In genomic region chr2:58155160-58155778, GRCh38 we compare ENCODE assay signal across 25 cellular contexts.
DNase-seq lines count a peak whose midpoint lies in the region; ATAC-seq and TF ChIP-seq lines count a peak whose summit lies in the region.
"Had no signal": no experiment of that assay in that cellular context is flagged by ENCODE, and none has a peak within 500 bp of the region (broad histone marks: within the 10 kb centered on the region; RNA-seq: fewer than 3 reads in every experiment).

No MANE protein-coding gene starts in this region.

- H3K4me1 Mint-ChIP-seq in endodermal cell: peaks cover 20% of the 10 kb centered on the region
- H3K4me1 Mint-ChIP-seq: activated naive CD8-positive, alpha-beta T cell treated with anti-CD3 and anti-CD28 coated beads, Interleukin-2, amount 50 U/mL, for 24 hours had no signal

- CTCF ChIA-PET in SK-N-SH (lab: Yijun Ruan, JAX): interaction anchor here (1.2 kb wide), 2 partner anchors 293 to 396 kb away, joined by 3 read pairs; no protein-coding TSS in a partner anchor

- H4K20me1 ChIP-seq in SK-N-SH (ENCODE audit: insufficient read depth): no peaks in the 10 kb centered on the region
- H4K20me1 ChIP-seq: BLaER1 had no signal

- peaks cover 0 to 6% of the 10 kb centered on the region in 2 experiments; a peak in 1 of 4 replicates for H3K4me1 ChIP-seq in SK-N-SH (ENCODE audit: control insufficient read depth in 1 of 2, insufficient read depth in 2 of 2, low read depth in 1 of 2, low read length in 1 of 2)
- no peaks in the 10 kb centered on the region for H3K4me1 ChIP-seq in endodermal cell (ENCODE audit: control insufficient read depth, insufficient read depth, low read length)
- H3K4me1 ChIP-seq: BLaER1, esophagus squamous epithelium had no signal

- H3K79me2 ChIP-seq in SK-N-SH (ENCODE audit: insufficient read depth): no peaks in the 10 kb centered on the region

- H3K27me3 ChIP-seq in SK-N-SH (ENCODE audit: insufficient read depth) (no peaks in the 10 kb centered on the region), endodermal cell (ENCODE audit: control insufficient read depth, insufficient read depth, low read length, poor library complexity, severe bottlenecking) (no peaks in the 10 kb centered on the region)
- H3K27me3 ChIP-seq: BLaER1, brain microvascular endothelial cell, esophagus squamous epithelium had no signal

- no peaks in the 10 kb centered on the region for H3K27me3 Mint-ChIP-seq in endodermal cell (ENCODE audit: insufficient read depth)
- H3K27me3 Mint-ChIP-seq: activated naive CD8-positive, alpha-beta T cell treated with anti-CD3 and anti-CD28 coated beads, Interleukin-2, amount 50 U/mL, for 24 hours; naive thymus-derived CD4-positive, alpha-beta T cell had no signal

- no peak for TF ChIP-seq RAD21 in SK-N-SH (IDR thresholded peaks at IDR 0.05; ENCODE audit: low read length)

- no peak for TF ChIP-seq CTCF in SK-N-SH (IDR thresholded peaks at IDR 0.05)
- TF ChIP-seq CTCF in endodermal cell (conservative IDR thresholded peaks at IDR 0.05): no peak

- POLR2A ChIA-PET in SK-N-SH (lab: Yijun Ruan, JAX): no interaction called here

- no peak overlapping the region for H3K4me2 ChIP-seq in SK-N-SH
- H3K4me2 ChIP-seq: BLaER1 had no signal

- H2AFZ ChIP-seq in SK-N-SH (ENCODE audit: low read depth): no peak overlapping the region
- H2AFZ ChIP-seq: GM23248 had no signal

- H3K27ac Mint-ChIP-seq in endodermal cell: no peak overlapping the region
- H3K27ac Mint-ChIP-seq: activated naive CD8-positive, alpha-beta T cell treated with anti-CD3 and anti-CD28 coated beads, Interleukin-2, amount 50 U/mL, for 24 hours had no signal

- H3K9me2 ChIP-seq in SK-N-SH: no peaks in the 10 kb centered on the region

- ATAC-seq in SK-N-SH treated with all-trans-retinoic acid at 6 μM for 48 hours (peak; percentile 36; the same call in 1 of the 3 replicates), HG02571 (IDR thresholded peaks at IDR 0.05; ENCODE audit: unreplicated experiment) (no peak), GM21786 (IDR thresholded peaks at IDR 0.05; ENCODE audit: unreplicated experiment) (no peak), HG03175 (IDR thresholded peaks at IDR 0.05; ENCODE audit: unreplicated experiment) (no peak)
- ATAC-seq: activated naive CD8-positive, alpha-beta T cell treated with anti-CD3 and anti-CD28 coated beads, Interleukin-2, amount 50 U/mL, for 24 hours; naive thymus-derived CD4-positive, alpha-beta T cell had no signal

- H3K27ac ChIP-seq in SK-N-SH (ENCODE audit: low read depth in 2 of 2, low read length in 1 of 2) (peak overlapping the region in 1 of 2 experiments; percentile 48; a peak in 1 of 4 replicates), endodermal cell (ENCODE audit: low read depth, low read length) (no peak overlapping the region)
- H3K27ac ChIP-seq: BLaER1, brain microvascular endothelial cell, esophagus squamous epithelium, GM23248 had no signal

- no peaks in the 10 kb centered on the region for H3K9me3 Mint-ChIP-seq in endodermal cell
- H3K9me3 Mint-ChIP-seq: activated naive CD8-positive, alpha-beta T cell treated with anti-CD3 and anti-CD28 coated beads, Interleukin-2, amount 50 U/mL, for 24 hours had no signal

- H3K9ac ChIP-seq in SK-N-SH: no peak overlapping the region
- no peak overlapping the region for H3K9ac ChIP-seq in endodermal cell (ENCODE audit: extremely low read depth, low read length, poor library complexity, severe bottlenecking)
- H3K9ac ChIP-seq: BLaER1, GM23248 had no signal

- H3K36me3 Mint-ChIP-seq in endodermal cell (ENCODE audit: low read depth): peaks cover 29% of the 10 kb centered on the region

- H3K4me3 ChIP-seq in SK-N-SH (ENCODE audit: low read depth in 2 of 2, low read length in 1 of 2) (no peak overlapping the region), endodermal cell (ENCODE audit: low read length) (no peak overlapping the region)
- H3K4me3 ChIP-seq: BLaER1, esophagus squamous epithelium, GM23248 had no signal

- DNase-seq in SK-N-SH (no peak), NCI-H2227 treated with DMSO at 0.1 percent for 48 hours (lab: John Stamatoyannopoulos, UW) (peak; percentile 91), endodermal cell (peak; percentile 56), DMS79 (lab: John Stamatoyannopoulos, UW) (no peak)
- DNase-seq: activated CD4-positive, alpha-beta T cell treated with anti-CD3 and anti-CD28 coated beads, Interleukin-2, amount 50 U/mL, for 4 hours; activated CD8-positive, alpha-beta memory T cell treated with anti-CD3 and anti-CD28 coated beads, Interleukin-2, amount 50 U/mL, for 48 hours; activated effector memory CD4-positive, alpha-beta T cell treated with Interleukin-2 at 50 U/mL for 16 hours; activated naive CD8-positive, alpha-beta T cell treated with anti-CD3 and anti-CD28 coated beads, Interleukin-2, amount 50 U/mL, for 24 hours; brain microvascular endothelial cell; effector memory CD4-positive, alpha-beta T cell; esophagus squamous epithelium; GF-D8; GM23248; Kasumi-1; mesendoderm; naive thymus-derived CD4-positive, alpha-beta T cell; NCI-H1048; NCI-H226; stimulated activated CD4-positive, alpha-beta T cell treated with anti-CD3 and anti-CD28 coated beads, Interleukin-12 subunit alpha, Interleukin-12 subunit beta, amount 100 ng/mL, for 4 hours; substantia nigra had no signal

- H3K4me3 Mint-ChIP-seq in endodermal cell: no peak overlapping the region
- H3K4me3 Mint-ChIP-seq: activated naive CD8-positive, alpha-beta T cell treated with anti-CD3 and anti-CD28 coated beads, Interleukin-2, amount 50 U/mL, for 24 hours; naive thymus-derived CD4-positive, alpha-beta T cell had no signal

- no peaks in the 10 kb centered on the region for H3F3A ChIP-seq in SK-N-SH (replicated peaks; ENCODE audit: insufficient read depth)

- H3K9me3 ChIP-seq in SK-N-SH (no peaks in the 10 kb centered on the region), endodermal cell (ENCODE audit: control insufficient read depth, low read length) (no peaks in the 10 kb centered on the region)
- H3K9me3 ChIP-seq: BLaER1, esophagus squamous epithelium had no signal

- WGBS in SK-N-SH (ENCODE audit: low lambda C conversion rate): 84% methylated on average over 6 of the region's 7 CpGs
- 90 to 100% methylated on average over 1 to 5 of the region's 7 CpGs for WGBS in endodermal cell (ENCODE audit: insufficient coverage in 1 of 2, insufficient read length in 1 of 2), 2 experiments

- TF ChIP-seq EP300 in SK-N-SH (IDR thresholded peaks at IDR 0.05; ENCODE audit: borderline replicate concordance in 1 of 2, low read depth in 1 of 2, low read length in 1 of 2): no peak

- H3K36me3 ChIP-seq in SK-N-SH (replicated peaks in 1 of 2; ENCODE audit: control insufficient read depth in 1 of 2, insufficient read depth in 2 of 2, low read length in 1 of 2) (peaks cover 5 to 18% of the 10 kb centered on the region in 2 experiments), endodermal cell (ENCODE audit: control insufficient read depth, insufficient read depth, low read length) (peaks cover 43% of the 10 kb centered on the region)
- H3K36me3 ChIP-seq: brain microvascular endothelial cell had no signal

TF ChIP-seq in SK-N-SH treated with all-trans-retinoic acid at 6 μM for 48 hours, 23 proteins besides CTCF, POLR2A, EP300 and RAD21 (continues in another document):
- TF ChIP-seq CSRNP3 (CRISPR knock-in tag; IDR thresholded peaks at IDR 0.05) (no peak), GLIS3 (CRISPR knock-in tag; IDR thresholded peaks at IDR 0.05) (no peak), ZNF8 (CRISPR knock-in tag; IDR thresholded peaks at IDR 0.05) (no peak), TCF4 (CRISPR knock-in tag; IDR thresholded peaks at IDR 0.05; ENCODE audit: borderline replicate concordance) (no peak), ARNTL (CRISPR knock-in tag; IDR thresholded peaks at IDR 0.05; ENCODE audit: borderline replicate concordance, low read depth) (no peak), ZNF565 (CRISPR knock-in tag; conservative IDR thresholded peaks at IDR 0.05; ENCODE audit: low read depth) (no peak), CSDC2 (CRISPR knock-in tag; IDR thresholded peaks at IDR 0.05) (no peak)

TF ChIP-seq in SK-N-SH, 30 proteins besides CTCF, POLR2A, EP300 and RAD21:
- TF ChIP-seq, protein P1, sequence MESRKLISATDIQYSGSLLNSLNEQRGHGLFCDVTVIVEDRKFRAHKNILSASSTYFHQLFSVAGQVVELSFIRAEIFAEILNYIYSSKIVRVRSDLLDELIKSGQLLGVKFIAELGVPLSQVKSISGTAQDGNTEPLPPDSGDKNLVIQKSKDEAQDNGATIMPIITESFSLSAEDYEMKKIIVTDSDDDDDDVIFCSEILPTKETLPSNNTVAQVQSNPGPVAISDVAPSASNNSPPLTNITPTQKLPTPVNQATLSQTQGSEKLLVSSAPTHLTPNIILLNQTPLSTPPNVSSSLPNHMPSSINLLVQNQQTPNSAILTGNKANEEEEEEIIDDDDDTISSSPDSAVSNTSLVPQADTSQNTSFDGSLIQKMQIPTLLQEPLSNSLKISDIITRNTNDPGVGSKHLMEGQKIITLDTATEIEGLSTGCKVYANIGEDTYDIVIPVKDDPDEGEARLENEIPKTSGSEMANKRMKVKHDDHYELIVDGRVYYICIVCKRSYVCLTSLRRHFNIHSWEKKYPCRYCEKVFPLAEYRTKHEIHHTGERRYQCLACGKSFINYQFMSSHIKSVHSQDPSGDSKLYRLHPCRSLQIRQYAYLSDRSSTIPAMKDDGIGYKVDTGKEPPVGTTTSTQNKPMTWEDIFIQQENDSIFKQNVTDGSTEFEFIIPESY (IDR thresholded peaks at IDR 0.05; ENCODE audit: borderline replicate concordance, low read depth): no peak

Comparison
In these comparisons a context has a peak if more than half of its experiments do, and no peak if none do; other contexts are left out.
1. DNase-seq: peak in NCI-H2227 treated with DMSO at 0.1 percent for 48 hours (single experiment) and endodermal cell (single experiment); none in SK-N-SH (single experiment) and DMS79 (single experiment).